In the genomic region with DNA sequence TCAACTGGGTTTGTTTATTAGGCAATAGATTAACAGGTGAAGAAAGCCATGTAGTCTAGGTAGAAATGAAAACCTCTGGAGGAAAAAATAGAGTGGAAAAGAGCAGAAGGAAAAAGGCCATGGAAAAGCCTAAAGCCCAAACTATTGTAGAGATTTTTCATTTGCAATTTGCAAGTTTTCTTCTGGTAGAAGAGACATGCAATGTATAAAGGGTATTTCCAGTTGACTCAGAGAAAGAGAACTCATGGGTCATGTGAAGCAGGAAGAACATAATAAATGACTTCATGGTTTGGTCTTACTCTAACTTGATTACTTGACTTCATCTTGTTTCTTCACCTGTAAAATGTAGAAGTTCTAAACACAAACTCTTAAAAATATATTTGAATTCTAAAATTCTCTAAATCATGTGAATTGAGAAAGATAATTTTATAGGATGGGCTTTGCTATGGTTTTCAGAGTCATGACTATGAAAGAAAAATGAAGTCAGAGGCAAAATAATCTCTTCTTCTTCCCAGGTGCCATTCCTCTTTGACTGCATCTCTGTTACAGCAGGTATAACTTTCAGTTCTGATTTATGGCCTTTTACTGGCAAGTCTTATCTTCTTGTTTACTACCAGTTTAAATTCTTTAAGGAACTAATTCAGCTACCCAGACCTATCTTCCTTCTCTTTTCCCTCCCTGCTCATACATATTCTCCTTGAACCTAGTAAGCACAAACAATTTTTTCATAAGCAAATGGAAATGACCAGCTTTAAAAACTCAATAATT, we compare ENCODE assay signal across 9 cellular contexts. TPM values are rescaled to one million over a fixed set of nuclear protein-coding genes. Genes with fewer than 3 reads are reported as not detected.
A peak's percentile ranks its signal among the peaks of the same experiment; 100 is the strongest.
DNase-seq lines count a peak whose midpoint lies in the region; ATAC-seq, FAIRE-seq and TF ChIP-seq lines count a peak whose summit lies in the region.
"Had no signal": no experiment of that assay in that cellular context is flagged by ENCODE, and none has a peak within 500 bp of the region (broad histone marks: within the 10 kb centered on the region; RNA-seq: fewer than 3 reads in every experiment).

No MANE protein-coding gene starts in this region.

- peak overlapping the region; percentile 38 for H3K4me2 ChIP-seq in keratinocyte (ENCODE audit: control insufficient read depth, extremely low read depth, insufficient read depth, low read depth, low read length)

- H3K9ac ChIP-seq in keratinocyte (ENCODE audit: control insufficient read depth, extremely low read depth, insufficient read depth, low read length): peak overlapping the region; percentile 28

- H3K36me3 ChIP-seq in keratinocyte (ENCODE audit: control insufficient read depth in 2 of 2, extremely low read depth in 1 of 2, insufficient read depth in 2 of 2, low read length in 2 of 2) (no peaks in the 10 kb centered on the region), testis (ENCODE audit: low read depth, missing control alignments) (no peaks in the 10 kb centered on the region)

- H3K27ac ChIP-seq in keratinocyte (ENCODE audit: control insufficient read depth, insufficient read depth, low read length) (peak overlapping the region; percentile 61), testis (no peak overlapping the region)

- peak; percentile 37 for DNase-seq in HT-29 (ENCODE audit: low spot score)
- no peak for DNase-seq in keratinocyte (ENCODE audit: low read depth, low spot score)
- DNase-seq in stimulated activated CD8-positive, alpha-beta memory T cell treated with anti-CD3 and anti-CD28 coated beads, Interleukin-4, amount 100 ng/mL, for 48 hours: no peak
- DNase-seq in LoVo (ENCODE audit: low spot score): no peak
- DNase-seq in testis: no peak
- DNase-seq in NCI-H524 (lab: John Stamatoyannopoulos, UW): no peak

- H3K4me1 ChIP-seq in keratinocyte (ENCODE audit: control insufficient read depth, extremely low read depth, insufficient read depth, low read length) (peaks cover 55% of the 10 kb centered on the region), testis (no peaks in the 10 kb centered on the region)

- H3K79me2 ChIP-seq in keratinocyte (ENCODE audit: control insufficient read depth, insufficient read depth, low read length): no peaks in the 10 kb centered on the region

- peak; percentile 32 for FAIRE-seq in keratinocyte (lab: Jason Lieb, UNC)

- H3K4me3 ChIP-seq in keratinocyte (ENCODE audit: control insufficient read depth in 2 of 3, extremely low read depth in 1 of 3, insufficient read depth in 2 of 3, low read depth in 1 of 3, low read length in 3 of 3) (no peak overlapping the region), testis (no peak overlapping the region)

- dilution Hi-C loops in keratinocyte (cut with MboI; ENCODE audit: extremely low pct_ligation_motif_present, low sequenced_read_pairs): no loop called here

- H4K20me1 ChIP-seq in keratinocyte (ENCODE audit: control insufficient read depth, extremely low read depth, insufficient read depth, low read length): no peaks in the 10 kb centered on the region

- H3K9me3 ChIP-seq in keratinocyte (ENCODE audit: control insufficient read depth, low read depth, low read length): no peaks in the 10 kb centered on the region
- H3K9me3 ChIP-seq in testis: no peaks in the 10 kb centered on the region

- peak; percentile 69 for ATAC-seq in GM18499 (IDR thresholded peaks at IDR 0.05; ENCODE audit: insufficient read depth, unreplicated experiment)
- peak; percentile 86 for ATAC-seq in GM21717 (IDR thresholded peaks at IDR 0.05; ENCODE audit: unreplicated experiment)

- no peak for TF ChIP-seq POLR2A in testis (IDR thresholded peaks at IDR 0.05)

- no peak for TF ChIP-seq CTCF in keratinocyte (optimal IDR thresholded peaks at IDR 0.05 in 1 of 3, IDR thresholded peaks at IDR 0.05 in 1 of 3, conservative IDR thresholded peaks at IDR 0.05 in 1 of 3; ENCODE audit: extremely low read depth in 1 of 3, insufficient read depth in 2 of 3, low read length in 3 of 3)
- no peak for TF ChIP-seq CTCF in testis (IDR thresholded peaks at IDR 0.05)

- intact Hi-C loops in testis (cut with DNase I; ENCODE audit: low total_unique reads): no loop called here

- H3K27me3 ChIP-seq in keratinocyte (ENCODE audit: control insufficient read depth, extremely low read depth, insufficient read depth, low read length): no peaks in the 10 kb centered on the region
- no peaks in the 10 kb centered on the region for H3K27me3 ChIP-seq in testis

- H3K9me1 ChIP-seq in keratinocyte (ENCODE audit: control insufficient read depth, extremely low read depth, insufficient read depth, low read length): no peaks in the 10 kb centered on the region

- no peak overlapping the region for H2AFZ ChIP-seq in keratinocyte (ENCODE audit: control insufficient read depth, low read length)

RNA-seq across cellular contexts. Expression of gene TMC1, which starts 47.8 kb away (rescaled TPM):
- 0.26 and 0.53 TPM in 2 replicates for total RNA-seq in HT-29 (2014; rRNA removed; shearing (Covaris generic))
- 0.05 to 0.24 TPM (median 0.12 TPM) in 3 replicates for polyA plus RNA-seq in keratinocyte
- polyA plus RNA-seq in keratinocyte (2011; ENCODE audit: low read depth): not detected
- not detected in 2 replicates for polyA plus RNA-seq in keratinocyte (2011; cell fraction: cytosol; rRNA removed)
- polyA plus RNA-seq in keratinocyte (2011; cell fraction: nucleus; rRNA removed): 0.08 and 0.32 TPM in 2 replicates
- not detected in 2 replicates for polyA plus RNA-seq in keratinocyte (2012; ENCODE audit: low replicate concordance)
- polyA minus RNA-seq in keratinocyte: 1.3 TPM in 1 of 3 replicates, not detected in the others
- not detected for polyA minus RNA-seq in keratinocyte (2011; cell fraction: cytosol; rRNA and poly(A)+ RNA removed)
- not detected in 2 replicates for polyA minus RNA-seq in keratinocyte (2011; cell fraction: nucleus; rRNA and poly(A)+ RNA removed)
- 1 to 10 TPM; 2.0 to 5.4 TPM for total RNA-seq in testis
- polyA plus RNA-seq in testis (ENCODE audit: insufficient read depth, low read depth, low replicate concordance): 3.0 TPM
- total RNA-seq: HT1080 had no signal
